22 cellular contexts compared by ENCODE assay signal in genomic region chr5:60794691-60795090, GRCh38. TPM values are rescaled to one million over a fixed set of nuclear protein-coding genes. Genes with fewer than 3 reads are reported as not detected.
A peak's percentile ranks its signal among the peaks of the same experiment; 100 is the strongest.
DNase-seq lines count a peak whose midpoint lies in the region; ATAC-seq and TF ChIP-seq lines count a peak whose summit lies in the region.
"Had no signal": no experiment of that assay in that cellular context is flagged by ENCODE, and none has a peak within 500 bp of the region (broad histone marks: within the 10 kb centered on the region; RNA-seq: fewer than 3 reads in every experiment).

No MANE protein-coding gene starts in this region.

- H3K9me3 Mint-ChIP-seq in GM23338 (no peaks in the 10 kb centered on the region), endodermal cell (no peaks in the 10 kb centered on the region), progenitor cell of endocrine pancreas (ENCODE audit: low read depth) (no peaks in the 10 kb centered on the region)

- no peaks in the 10 kb centered on the region for H3K9me3 ChIP-seq in endodermal cell (ENCODE audit: control insufficient read depth, low read length)
- H3K9me3 ChIP-seq: BLaER1 had no signal

- H3K4me3 Mint-ChIP-seq in GM23338 (no peak overlapping the region), endodermal cell (no peak overlapping the region), progenitor cell of endocrine pancreas (ENCODE audit: low read depth) (no peak overlapping the region)
- H3K4me3 Mint-ChIP-seq: CD4-positive, alpha-beta memory T cell had no signal

- H3K27me3 ChIP-seq in GM23338 (ENCODE audit: insufficient read depth) (no peaks in the 10 kb centered on the region), endodermal cell (ENCODE audit: control insufficient read depth, insufficient read depth, low read length, poor library complexity, severe bottlenecking) (no peaks in the 10 kb centered on the region)
- H3K27me3 ChIP-seq: BLaER1 had no signal

- H3K9ac ChIP-seq in endodermal cell (ENCODE audit: extremely low read depth, low read length, poor library complexity, severe bottlenecking) = no peak overlapping the region
- H3K9ac ChIP-seq: BLaER1, GM23248 had no signal

- no peak for TF ChIP-seq POLR2A in GM18505 (IDR thresholded peaks at IDR 0.05; ENCODE audit: borderline replicate concordance, extremely low read depth, insufficient read depth, insufficient read length)

- H3K4me3 ChIP-seq in GM23338 = no peak overlapping the region
- H3K4me3 ChIP-seq in endodermal cell (ENCODE audit: low read length) = no peak overlapping the region
- H3K4me3 ChIP-seq: BLaER1, GM12878, GM23248 had no signal

- H3K27ac ChIP-seq in GM23338 (ENCODE audit: low read depth) = no peak overlapping the region
- H3K27ac ChIP-seq in endodermal cell (ENCODE audit: low read depth, low read length) = no peak overlapping the region
- H3K27ac ChIP-seq: BLaER1, GM23248, RWPE1 had no signal

- 93% methylated on average over 2 of the region's 2 CpGs; no CpG with 5 or more reads in 1 of the 2 experiments for WGBS in endodermal cell (ENCODE audit: insufficient coverage in 1 of 2, insufficient read length in 1 of 2), 2 experiments

- H3K36me3 ChIP-seq in GM23338 (ENCODE audit: insufficient read depth) (no peaks in the 10 kb centered on the region), endodermal cell (ENCODE audit: control insufficient read depth, insufficient read depth, low read length) (no peaks in the 10 kb centered on the region)
- H3K36me3 ChIP-seq: BLaER1 had no signal

- peak; percentile 39 for ATAC-seq in GM23338
- ATAC-seq in Right ventricle myocardium inferior = no peak
- no peak for ATAC-seq in GM18505 (IDR thresholded peaks at IDR 0.05; ENCODE audit: unreplicated experiment)
- ATAC-seq: GM12878, SK-N-SH treated with all-trans-retinoic acid at 6 μM for 48 hours had no signal

- no peaks in the 10 kb centered on the region for H3F3A ChIP-seq in GM23338 (replicated peaks; ENCODE audit: low read depth)

- DNase-seq in GM23338 (ENCODE audit: low spot score) (peak; percentile 50), HuH-7 (ENCODE audit: low spot score) (peak; percentile 7), endodermal cell (no peak), progenitor cell of endocrine pancreas (ENCODE audit: low spot score, unreplicated experiment) (no peak), Right ventricle myocardium inferior (ENCODE audit: missing footprints) (no peak)
- no peak for DNase-seq in stimulated activated CD4-positive, alpha-beta T cell treated with anti-CD3 and anti-CD28 coated beads, Interleukin-4, amount 100 ng/mL, for 4 hours
- DNase-seq: ACHN; CD4-positive, alpha-beta memory T cell; DMS79; GM23248; KBM-7; NCI-H1092 treated with DMSO at 0.1 percent for 48 hours; NCI-H1436 treated with DMSO at 0.1 percent for 48 hours; NCI-H1930; NCI-H2227 treated with DMSO at 0.1 percent for 48 hours; NCI-H510A; SIG-M5 had no signal

- no peaks in the 10 kb centered on the region for H3K79me2 ChIP-seq in GM23338 (replicated peaks; ENCODE audit: insufficient read depth)

- H3K27ac Mint-ChIP-seq in GM23338 = no peak overlapping the region
- H3K27ac Mint-ChIP-seq in endodermal cell = no peak overlapping the region
- H3K27ac Mint-ChIP-seq in progenitor cell of endocrine pancreas = peak overlapping the region; percentile 6
- H3K27ac Mint-ChIP-seq: CD4-positive, alpha-beta memory T cell had no signal

- H3K4me1 ChIP-seq in GM23338 (ENCODE audit: insufficient read depth) (peaks cover 29% of the 10 kb centered on the region), endodermal cell (ENCODE audit: control insufficient read depth, insufficient read depth, low read length) (peaks cover 7% of the 10 kb centered on the region)
- H3K4me1 ChIP-seq: BLaER1 had no signal

- intact Hi-C loops in Right ventricle myocardium inferior (cut with DNase I) = no loop called here

- H3K4me2 ChIP-seq in GM23338 = no peak overlapping the region
- H3K4me2 ChIP-seq: BLaER1 had no signal

- H3K9me2 ChIP-seq in GM23338 (ENCODE audit: insufficient read depth) = peaks cover 5% of the 10 kb centered on the region; the same call in 1 of the 2 replicates

- H2AFZ ChIP-seq in GM23338 = no peak overlapping the region
- H2AFZ ChIP-seq: GM23248 had no signal

- H3K36me3 Mint-ChIP-seq in GM23338 (ENCODE audit: low read depth) (peaks cover 11% of the 10 kb centered on the region; the same call in 2 of the 3 replicates), endodermal cell (ENCODE audit: low read depth) (no peaks in the 10 kb centered on the region), progenitor cell of endocrine pancreas (ENCODE audit: insufficient read depth) (peaks cover 9% of the 10 kb centered on the region)
- H3K36me3 Mint-ChIP-seq: CD4-positive, alpha-beta memory T cell had no signal

- H3K4me1 Mint-ChIP-seq in GM23338 (peaks cover 37% of the 10 kb centered on the region), endodermal cell (peaks cover 11% of the 10 kb centered on the region), progenitor cell of endocrine pancreas (ENCODE audit: low read depth) (peaks cover 21% of the 10 kb centered on the region)
- H3K4me1 Mint-ChIP-seq: CD4-positive, alpha-beta memory T cell had no signal

- no peaks in the 10 kb centered on the region for H4K20me1 ChIP-seq in GM23338 (replicated peaks; ENCODE audit: insufficient read depth)
- H4K20me1 ChIP-seq: BLaER1 had no signal

- TF ChIP-seq CTCF in GM23338 (conservative IDR thresholded peaks at IDR 0.05; ENCODE audit: low read depth in 2 of 2) (no peak), endodermal cell (conservative IDR thresholded peaks at IDR 0.05) (peak; percentile 45), progenitor cell of endocrine pancreas (IDR thresholded peaks at IDR 0.05; ENCODE audit: unreplicated experiment) (no peak)

- peaks cover 3% of the 10 kb centered on the region for H3K27me3 Mint-ChIP-seq in GM23338 (ENCODE audit: insufficient read depth, low read depth, poor library complexity)
- H3K27me3 Mint-ChIP-seq in endodermal cell (ENCODE audit: insufficient read depth) = no peaks in the 10 kb centered on the region
- H3K27me3 Mint-ChIP-seq in progenitor cell of endocrine pancreas = no peaks in the 10 kb centered on the region

TF ChIP-seq in GM23338, 12 proteins besides CTCF, POLR2A, EP300 and RAD21 (continues in another document):
- TF ChIP-seq CREB1 (CRISPR knock-in tag; IDR thresholded peaks at IDR 0.05; ENCODE audit: low read depth) = no peak
- no peak for TF ChIP-seq ZNF114 (CRISPR knock-in tag; IDR thresholded peaks at IDR 0.05)
- TF ChIP-seq EZH2 (IDR thresholded peaks at IDR 0.05; ENCODE audit: low read depth, unreplicated experiment) = no peak
- no peak for TF ChIP-seq STAT1 (IDR thresholded peaks at IDR 0.05; ENCODE audit: unreplicated experiment)
- TF ChIP-seq ETS1 (IDR thresholded peaks at IDR 0.05) = no peak
- TF ChIP-seq POLR2AphosphoS5 (IDR thresholded peaks at IDR 0.05; ENCODE audit: low read depth) = no peak
- no peak for TF ChIP-seq EZH2phosphoT487 (IDR thresholded peaks at IDR 0.05; ENCODE audit: unreplicated experiment)
- TF ChIP-seq NANOG (IDR thresholded peaks at IDR 0.05; ENCODE audit: borderline replicate concordance) = no peak
- TF ChIP-seq REST (IDR thresholded peaks at IDR 0.05; ENCODE audit: unreplicated experiment) = no peak

RNA-seq across cellular contexts. Expression of gene ELOVL7, which starts 49.4 kb away (rescaled TPM):
- 6.5 and 7.0 TPM in 2 replicates for total RNA-seq in GM23338 (2014; rRNA removed; shearing (Covaris generic))
- 2.3 and 2.9 TPM in 2 replicates for polyA plus RNA-seq in GM23338 (2016; fragmentation: Nextera tagmentation; extraction: Ambion mirVana)
- total RNA-seq in endodermal cell = 1 to 10 TPM; 3.5 to 6.5 TPM
- 0.75 TPM for polyA plus RNA-seq in endodermal cell (2013, experiment 1 of 2)
- polyA plus RNA-seq in endodermal cell (2013, experiment 2 of 2) = 0.99 TPM
- 14.5 and 18.0 TPM in 2 replicates for total RNA-seq in progenitor cell of endocrine pancreas
- 0.46 TPM for total RNA-seq in Right ventricle myocardium inferior
- total RNA-seq: CD4-positive, alpha-beta memory T cell; GM23248 had no signal
- polyA plus RNA-seq: CD4-positive, alpha-beta memory T cell; GM23248 had no signal

Comparison
In these comparisons a context has a peak if more than half of its experiments do, and no peak if none do; other contexts are left out.
1. DNase-seq: peak in GM23338 (single experiment) and HuH-7 (single experiment); none in endodermal cell (single experiment), progenitor cell of endocrine pancreas (single experiment), Right ventricle myocardium inferior (single experiment) and stimulated activated CD4-positive, alpha-beta T cell treated with anti-CD3 and anti-CD28 coated beads, Interleukin-4, amount 100 ng/mL, for 4 hours (0 of 2).